ENCODE assay signal across 8 cellular contexts in the genomic region with DNA sequence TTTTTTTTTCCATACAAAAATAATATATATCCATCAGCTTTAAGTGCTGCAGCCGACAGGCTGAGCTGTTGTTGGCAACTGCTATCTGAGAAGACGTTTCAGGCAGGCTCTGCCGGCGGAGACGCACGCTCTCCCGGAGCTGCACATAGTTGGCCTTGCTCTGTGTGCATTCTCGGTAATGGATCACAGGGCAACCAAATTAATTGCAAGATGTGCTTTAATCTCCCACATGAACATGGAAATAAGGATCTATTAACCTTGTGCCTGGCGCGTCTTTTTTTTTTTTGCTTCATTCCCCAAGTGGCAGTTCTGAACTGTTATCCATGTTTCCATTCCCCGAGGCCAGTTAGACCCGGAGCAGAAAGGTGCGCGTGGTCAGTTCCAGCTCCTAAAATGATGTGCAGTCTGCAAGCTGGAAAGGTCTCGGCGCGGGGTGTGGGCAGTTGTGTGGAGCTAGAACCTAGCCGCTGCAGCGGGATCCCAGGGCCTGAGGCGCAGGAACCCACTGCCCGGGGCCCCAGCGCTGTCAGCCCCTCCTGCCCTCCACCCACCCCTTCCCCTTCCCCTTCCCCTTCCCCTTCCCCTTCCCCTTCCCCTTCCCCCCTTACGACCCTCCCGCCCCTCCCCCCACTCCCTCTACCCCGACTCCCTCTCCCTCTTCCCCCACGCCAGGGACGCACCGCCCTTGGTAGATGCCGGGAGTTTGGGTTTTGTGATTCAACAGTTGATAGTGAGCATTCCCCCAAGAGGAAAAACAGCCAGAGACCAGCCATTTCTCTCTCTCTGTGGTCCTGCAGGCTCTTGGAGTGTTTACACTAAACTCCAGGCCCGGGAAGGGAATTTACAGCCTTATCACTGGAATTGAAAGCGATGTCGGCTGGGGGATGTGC.
A peak's percentile ranks its signal among the peaks of the same experiment; 100 is the strongest.
DNase-seq lines count a peak whose midpoint lies in the region; ATAC-seq and TF ChIP-seq lines count a peak whose summit lies in the region.

No MANE protein-coding gene starts in this region.

- peaks cover 6% of the 10 kb centered on the region for H3K27me3 ChIP-seq in hepatocyte

- no peaks in the 10 kb centered on the region for H3K79me2 ChIP-seq in hepatocyte

- H3K4me3 ChIP-seq in astrocyte of the cerebellum (ENCODE audit: low read depth, low read length) (peak overlapping the region; percentile 42), hepatocyte (peak overlapping the region; percentile 10)

- H3K9me2 ChIP-seq in hepatocyte (replicated peaks; ENCODE audit: insufficient read depth) = no peaks in the 10 kb centered on the region

- H2AFZ ChIP-seq in hepatocyte = peak overlapping the region; percentile 22

- DNase-seq in astrocyte of the cerebellum (ENCODE audit: low read depth) (no peak), hepatocyte (ENCODE audit: low spot score) (peak; percentile 63), retina (peak; percentile 69)

- WGBS in hepatocyte (ENCODE audit: low lambda C conversion rate, missing lambda C conversion rate) = 4% methylated on average over 28 of the region's 32 CpGs

- TF ChIP-seq POLR2A in GM18505 (IDR thresholded peaks at IDR 0.05; ENCODE audit: borderline replicate concordance, extremely low read depth, insufficient read depth, insufficient read length) = no peak

- peak overlapping the region; percentile 84 for H3K4me2 ChIP-seq in hepatocyte

- ATAC-seq in HG03025 (IDR thresholded peaks at IDR 0.05; ENCODE audit: low FRiP score, unreplicated experiment) (no peak), GM18505 (IDR thresholded peaks at IDR 0.05; ENCODE audit: unreplicated experiment) (no peak), HG03457 (IDR thresholded peaks at IDR 0.05; ENCODE audit: unreplicated experiment) (no peak), GM21576 (IDR thresholded peaks at IDR 0.05; ENCODE audit: unreplicated experiment) (no peak)

- in situ Hi-C loops in astrocyte of the cerebellum (cut with HindIII; ENCODE audit: low sequenced_read_pairs) = no loop called here

- no peaks in the 10 kb centered on the region for H3K9me3 ChIP-seq in ES-I3 (ENCODE audit: control insufficient read depth, insufficient read depth, low read length)
- H3K9me3 ChIP-seq in hepatocyte (ENCODE audit: low read depth) = no peaks in the 10 kb centered on the region

- H3K27ac ChIP-seq in hepatocyte = peak overlapping the region; percentile 89

- no peaks in the 10 kb centered on the region for H3K36me3 ChIP-seq in ES-I3 (ENCODE audit: insufficient read depth, low read length)
- H3K36me3 ChIP-seq in hepatocyte (replicated peaks; ENCODE audit: insufficient read depth, low read depth) = no peaks in the 10 kb centered on the region

- peak overlapping the region; percentile 75 for H3K9ac ChIP-seq in ES-I3 (ENCODE audit: low read depth, low read length)

- no peaks in the 10 kb centered on the region for H3K4me1 ChIP-seq in ES-I3 (ENCODE audit: insufficient read depth, low read length)
- peaks cover 24% of the 10 kb centered on the region for H3K4me1 ChIP-seq in hepatocyte (ENCODE audit: insufficient read depth)

- no peaks in the 10 kb centered on the region for H4K20me1 ChIP-seq in hepatocyte (ENCODE audit: insufficient read depth, poor library complexity, severe bottlenecking)

- no peak for TF ChIP-seq CTCF in astrocyte of the cerebellum (IDR thresholded peaks at IDR 0.05; ENCODE audit: low read depth, low read length, missing control alignments)
- TF ChIP-seq CTCF in hepatocyte (IDR thresholded peaks at IDR 0.05; ENCODE audit: poor library complexity) = no peak
